Comparison of ENCODE assay signal across 11 cellular contexts in genomic region chr1:59063501-59063900, GRCh38.
A peak's percentile ranks its signal among the peaks of the same experiment; 100 is the strongest.
DNase-seq lines count a peak whose midpoint lies in the region; ATAC-seq, FAIRE-seq and TF ChIP-seq lines count a peak whose summit lies in the region.
"Had no signal": no experiment of that assay in that cellular context is flagged by ENCODE, and none has a peak within 500 bp of the region (broad histone marks: within the 10 kb centered on the region; RNA-seq: fewer than 3 reads in every experiment).

No MANE protein-coding gene starts in this region.

- TF ChIP-seq POLR2A in GM12878 (IDR thresholded peaks at IDR 0.05; ENCODE audit: low read depth, low read length), result no peak

- in situ Hi-C loops in GM12878 (cut with MboI), result no loop called here

- H3K9ac ChIP-seq in DND-41 (ENCODE audit: low read depth, low read length) (no peak overlapping the region), GM12878 (ENCODE audit: control insufficient read depth, insufficient read depth, low read length) (no peak overlapping the region)

- H3K79me2 ChIP-seq in DND-41 (ENCODE audit: insufficient read depth, low read length), result no peaks in the 10 kb centered on the region
- H3K79me2 ChIP-seq in GM12878 (ENCODE audit: control insufficient read depth, insufficient read depth, low read length), result no peaks in the 10 kb centered on the region

- CTCF ChIA-PET in GM12878 (lab: Yijun Ruan, JAX), result interaction anchor here (0.8 to 1.6 kb wide), 4 partner anchors 17 to 635 kb away, joined by 3 to 7 read pairs (median 4); no protein-coding TSS in a partner anchor

- FAIRE-seq in GM12878 (lab: Jason Lieb, UNC), result no peak

- no peak for TF ChIP-seq CTCF in DND-41 (IDR thresholded peaks at IDR 0.05; ENCODE audit: borderline replicate concordance, extremely low read depth, low read length, poor library complexity, severe bottlenecking)
- TF ChIP-seq CTCF in GM12878 (IDR thresholded peaks at IDR 0.05 in 2 of 3, conservative IDR thresholded peaks at IDR 0.05 in 1 of 3; ENCODE audit: control insufficient read depth in 2 of 3, extremely low read depth in 1 of 3, insufficient read depth in 1 of 3, low read depth in 3 of 3, low read length in 3 of 3), result no peak

- intact Hi-C loops in GM12878 (cut with micrococcal nuclease; ENCODE audit: unreplicated experiment), result no loop called here

- H2AFZ ChIP-seq in DND-41 (ENCODE audit: low read depth, low read length) (peak overlapping the region; percentile 50), GM12878 (ENCODE audit: control insufficient read depth, low read depth, low read length) (peak overlapping the region; percentile 29; the same call in 1 of the 2 replicates), neuron (ENCODE audit: low read depth, low read length) (peak overlapping the region; percentile 37)

- no peak for TF ChIP-seq EP300 in GM12878 (IDR thresholded peaks at IDR 0.05; ENCODE audit: borderline replicate concordance in 1 of 2, control insufficient read depth in 1 of 2, low read depth in 2 of 2, low read length in 2 of 2)

- POLR2A ChIA-PET in GM12878 (lab: Charles Lee), result interaction anchor here (0.6 to 1.4 kb wide), 2 partner anchors 15 to 284 kb away, joined by 3 to 4 read pairs; no protein-coding TSS in a partner anchor

- peaks cover 12% of the 10 kb centered on the region for H3K4me1 ChIP-seq in DND-41 (ENCODE audit: insufficient read depth, low read length)
- H3K4me1 ChIP-seq in GM12878 (ENCODE audit: control insufficient read depth, insufficient read depth, low read length), result no peaks in the 10 kb centered on the region
- H3K4me1 ChIP-seq in neuron (ENCODE audit: insufficient read depth, low read length), result peaks cover 6% of the 10 kb centered on the region
- peaks cover 7% of the 10 kb centered on the region for H3K4me1 ChIP-seq in effector memory CD4-positive, alpha-beta T cell (ENCODE audit: control insufficient read depth, insufficient read depth, low read length, poor library complexity, severe bottlenecking)

- no peaks in the 10 kb centered on the region for H4K20me1 ChIP-seq in DND-41 (ENCODE audit: insufficient read depth, low read length)
- no peaks in the 10 kb centered on the region for H4K20me1 ChIP-seq in GM12878 (ENCODE audit: control insufficient read depth, insufficient read depth)

- TF ChIP-seq RAD21 in GM12878 (IDR thresholded peaks at IDR 0.05; ENCODE audit: insufficient read depth, low read depth, low read length), result no peak

- DNase-seq in DND-41 (peak; percentile 36), Kasumi-1 (lab: John Stamatoyannopoulos, UW) (peak; percentile 70 to 77), GM12878 (ENCODE audit: low read depth, low spot score) (no peak), NCI-H2196 treated with DMSO at 0.1 percent for 48 hours (lab: John Stamatoyannopoulos, UW; ENCODE audit: unreplicated experiment) (no peak), A172 (ENCODE audit: low spot score) (no peak)
- no peak for DNase-seq in effector memory CD4-positive, alpha-beta T cell
- DNase-seq: amygdala, NCI-H2029, WERI-Rb-1 had no signal

- H3K36me3 ChIP-seq in DND-41 (ENCODE audit: insufficient read depth, low read length), result no peaks in the 10 kb centered on the region
- no peaks in the 10 kb centered on the region for H3K36me3 ChIP-seq in GM12878 (ENCODE audit: control insufficient read depth in 2 of 2, insufficient read depth in 2 of 2, low read length in 1 of 2)
- no peaks in the 10 kb centered on the region for H3K36me3 ChIP-seq in neuron (ENCODE audit: insufficient read depth, low read length)
- H3K36me3 ChIP-seq in effector memory CD4-positive, alpha-beta T cell (ENCODE audit: control insufficient read depth, insufficient read depth, low read length), result no peaks in the 10 kb centered on the region
- H3K36me3 ChIP-seq: WERI-Rb-1 had no signal

- no peak overlapping the region for H3K4me2 ChIP-seq in DND-41 (ENCODE audit: insufficient read depth, low read length)
- no peak overlapping the region for H3K4me2 ChIP-seq in GM12878 (ENCODE audit: control insufficient read depth, insufficient read depth)

- ATAC-seq in DND-41 (ENCODE audit: insufficient read depth, low read depth) (peak; percentile 78), GM12878 (no peak)
- ATAC-seq: Panc1 had no signal

- SMC1A ChIA-PET in GM12878 (lab: Charles Lee; ENCODE audit: uncharacterized antibody, unreplicated experiment), result interaction anchor here (0.5 to 1.3 kb wide), 5 partner anchors 37 to 636 kb away, joined by 3 to 4 read pairs (median 3); no protein-coding TSS in a partner anchor

- 8% methylated on average over 3 of the region's 3 CpGs for WGBS in GM12878 (ENCODE audit: insufficient coverage, insufficient replicate concordance, low lambda C conversion rate, missing lambda C conversion rate)

- peak overlapping the region; percentile 49; the same call in 1 of the 2 replicates for H3K27ac ChIP-seq in DND-41 (ENCODE audit: low read length)
- no peak overlapping the region for H3K27ac ChIP-seq in GM12878 (ENCODE audit: control insufficient read depth, insufficient read depth)
- H3K27ac ChIP-seq in effector memory CD4-positive, alpha-beta T cell (ENCODE audit: insufficient read depth, low read length, poor library complexity, severe bottlenecking), result no peak overlapping the region
- H3K27ac ChIP-seq: WERI-Rb-1 had no signal

- H3K27me3 ChIP-seq in DND-41 (ENCODE audit: insufficient read depth, low read length, poor library complexity) (no peaks in the 10 kb centered on the region), GM12878 (replicated peaks in 1 of 2; ENCODE audit: control insufficient read depth in 2 of 2, insufficient read depth in 2 of 2, low read length in 1 of 2) (no peaks in the 10 kb centered on the region), neuron (ENCODE audit: insufficient read depth, low read length) (no peaks in the 10 kb centered on the region)
- H3K27me3 ChIP-seq in effector memory CD4-positive, alpha-beta T cell (replicated peaks; ENCODE audit: control insufficient read depth, insufficient read depth, low read length, poor library complexity, severe bottlenecking), result no peaks in the 10 kb centered on the region

- BruUV-seq in GM12878 (replicated peaks; lab: Mats Ljungman, UMichigan), result no TSS peak

- H3K4me3 ChIP-seq in DND-41 (ENCODE audit: low read depth in 1 of 2, low read length in 2 of 2) (no peak overlapping the region), GM12878 (no peak overlapping the region), neuron (ENCODE audit: low read length) (no peak overlapping the region)
- no peak overlapping the region for H3K4me3 ChIP-seq in effector memory CD4-positive, alpha-beta T cell (ENCODE audit: insufficient read depth, low read depth, low read length, poor library complexity, severe bottlenecking)

- RAD21 ChIA-PET in GM12878 (lab: Charles Lee; ENCODE audit: unreplicated experiment), result no interaction called here

- H3K9me3 ChIP-seq in DND-41 (ENCODE audit: insufficient read depth, low read length, severe bottlenecking), result no peaks in the 10 kb centered on the region
- no peaks in the 10 kb centered on the region for H3K9me3 ChIP-seq in GM12878 (replicated peaks; ENCODE audit: control insufficient read depth, insufficient read depth, low read length)
- no peaks in the 10 kb centered on the region for H3K9me3 ChIP-seq in neuron (ENCODE audit: low read length)
- no peaks in the 10 kb centered on the region for H3K9me3 ChIP-seq in effector memory CD4-positive, alpha-beta T cell (ENCODE audit: control insufficient read depth, low read length)

TF ChIP-seq in GM12878, 131 proteins besides CTCF, POLR2A, EP300 and RAD21:
- TF ChIP-seq ETV6 (conservative IDR thresholded peaks at IDR 0.05 in 1 of 2, IDR thresholded peaks at IDR 0.05 in 1 of 2; ENCODE audit: borderline replicate concordance in 1 of 2, low read depth in 1 of 2) (peak in 1 of 2 experiments; percentile 43; a peak in 1 of 4 replicates), EED (IDR thresholded peaks at IDR 0.05; ENCODE audit: low read depth) (no peak), SPI1 (IDR thresholded peaks at IDR 0.05; ENCODE audit: borderline replicate concordance, insufficient read depth, low read depth, low read length) (peak; percentile 14; the same call in 1 of the 2 replicates)

Comparison
In these comparisons a context has a peak if more than half of its experiments do, and no peak if none do; other contexts are left out.
1. DNase-seq: peak in DND-41 (single experiment) and Kasumi-1 (2 of 2); none in GM12878 (single experiment), NCI-H2196 treated with DMSO at 0.1 percent for 48 hours (single experiment), A172 (single experiment) and effector memory CD4-positive, alpha-beta T cell (0 of 3).
2. Peak in every context shown above with its lines, with median percentiles within 50 percentile points of each other: H2AFZ ChIP-seq.